ENCODE assay signal across 13 cellular contexts in the genomic region with DNA sequence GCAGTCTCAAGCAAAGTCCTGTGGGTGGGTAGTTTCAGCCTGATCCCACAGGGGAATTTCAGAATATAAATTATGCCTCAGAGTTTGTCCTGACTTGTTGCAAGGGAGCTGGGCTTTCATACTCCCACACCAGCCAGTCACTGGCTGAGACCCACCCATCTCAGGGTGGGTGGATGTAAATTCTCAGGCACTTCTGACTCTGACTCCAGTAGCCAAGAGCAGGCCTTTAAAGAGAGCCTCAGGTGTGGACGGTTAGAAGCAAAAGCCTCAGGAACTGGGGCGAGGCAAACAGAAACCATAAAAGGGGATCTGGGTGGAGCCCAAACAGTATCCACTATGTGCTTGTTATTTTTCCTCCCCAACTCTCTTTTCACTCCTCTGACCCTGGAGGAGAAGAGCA. TPM values are rescaled to one million over a fixed set of nuclear protein-coding genes. Genes with fewer than 3 reads are reported as not detected.
DNase-seq lines count a peak whose midpoint lies in the region; ATAC-seq and TF ChIP-seq lines count a peak whose summit lies in the region.
"Had no signal": no experiment of that assay in that cellular context is flagged by ENCODE, and none has a peak within 500 bp of the region (broad histone marks: within the 10 kb centered on the region; RNA-seq: fewer than 3 reads in every experiment).

No MANE protein-coding gene starts in this region.

- CTCF ChIA-PET in activated CD8-positive, alpha-beta memory T cell treated with anti-CD3 and anti-CD28 coated beads, Interleukin-2, amount 10 ng/mL, durations not matched to agents 7 days and 5 days (lab: Charles Lee), result interaction anchor here (1.0 to 1.3 kb wide), 3 partner anchors 28 to 126 kb away, joined by 3 to 4 read pairs (median 3); a partner anchor contains a TSS
- CTCF ChIA-PET in naive thymus-derived CD4-positive, alpha-beta T cell (lab: Charles Lee), result no interaction called here

- no peak for ATAC-seq in activated CD8-positive, alpha-beta memory T cell treated with anti-CD3 and anti-CD28 coated beads, Interleukin-2, amount 10 ng/mL, durations not matched to agents 7 days and 5 days
- ATAC-seq in GM21576 (IDR thresholded peaks at IDR 0.05; ENCODE audit: unreplicated experiment) (peak; percentile 69), HG03442 (IDR thresholded peaks at IDR 0.05; ENCODE audit: unreplicated experiment) (peak; percentile 94)
- peak; percentile 27 for ATAC-seq in naive thymus-derived CD4-positive, alpha-beta T cell

- H3K4me3 ChIP-seq in naive thymus-derived CD4-positive, alpha-beta T cell (ENCODE audit: low read length), result no peak overlapping the region
- no peak overlapping the region for H3K4me3 ChIP-seq in left ventricle myocardium inferior
- H3K4me3 ChIP-seq: dorsolateral prefrontal cortex, hepatocyte had no signal

- H3K27ac ChIP-seq in naive thymus-derived CD4-positive, alpha-beta T cell (ENCODE audit: low read depth, low read length), result no peak overlapping the region
- no peak overlapping the region for H3K27ac ChIP-seq in left ventricle myocardium inferior (replicated peaks)
- H3K27ac ChIP-seq: dorsolateral prefrontal cortex, hepatocyte had no signal

- DNase-seq in activated CD8-positive, alpha-beta memory T cell treated with anti-CD3 and anti-CD28 coated beads, Interleukin-2, amount 10 ng/mL, durations not matched to agents 7 days and 5 days, result no peak
- DNase-seq in activated CD8-positive, alpha-beta memory T cell treated with anti-CD3 and anti-CD28 coated beads for 24 hours, result no peak
- DNase-seq in naive thymus-derived CD4-positive, alpha-beta T cell, result no peak
- no peak for DNase-seq in KG1 (lab: John Stamatoyannopoulos, UW)
- no peak for DNase-seq in H4 (ENCODE audit: low spot score)
- DNase-seq in left ventricle myocardium inferior, result no peak
- DNase-seq: activated CD8-positive, alpha-beta memory T cell treated with anti-CD3 and anti-CD28 coated beads, Interleukin-2, amount 50 U/mL, for 4 hours; dorsolateral prefrontal cortex; NCI-H1417 treated with DMSO at 0.1 percent for 48 hours had no signal

- H3K27ac Mint-ChIP-seq in activated CD8-positive, alpha-beta memory T cell treated with anti-CD3 and anti-CD28 coated beads, Interleukin-2, amount 10 ng/mL, durations not matched to agents 7 days and 5 days, result peak overlapping the region; percentile 21
- no peak overlapping the region for H3K27ac Mint-ChIP-seq in naive thymus-derived CD4-positive, alpha-beta T cell

- intact Hi-C loops in naive thymus-derived CD4-positive, alpha-beta T cell (cut with micrococcal nuclease), result no loop called here
- intact Hi-C loops in left ventricle myocardium inferior (cut with micrococcal nuclease), result no loop called here

- H3K4me1 Mint-ChIP-seq in activated CD8-positive, alpha-beta memory T cell treated with anti-CD3 and anti-CD28 coated beads, Interleukin-2, amount 10 ng/mL, durations not matched to agents 7 days and 5 days, result peaks cover 11% of the 10 kb centered on the region
- peaks cover 0 to 16% (median 9%) of the 10 kb centered on the region in 7 donors for H3K4me1 Mint-ChIP-seq in naive thymus-derived CD4-positive, alpha-beta T cell

- TF ChIP-seq CTCF in left ventricle myocardium inferior (IDR thresholded peaks at IDR 0.05; ENCODE audit: borderline replicate concordance), result no peak

- peaks cover 13% of the 10 kb centered on the region for H3K36me3 Mint-ChIP-seq in activated CD8-positive, alpha-beta memory T cell treated with anti-CD3 and anti-CD28 coated beads, Interleukin-2, amount 10 ng/mL, durations not matched to agents 7 days and 5 days
- H3K36me3 Mint-ChIP-seq in naive thymus-derived CD4-positive, alpha-beta T cell, result peaks cover 9 to 43% (median 38%) of the 10 kb centered on the region in 5 donors

- H3K4me3 Mint-ChIP-seq in activated CD8-positive, alpha-beta memory T cell treated with anti-CD3 and anti-CD28 coated beads, Interleukin-2, amount 10 ng/mL, durations not matched to agents 7 days and 5 days, result no peak overlapping the region
- H3K4me3 Mint-ChIP-seq in naive thymus-derived CD4-positive, alpha-beta T cell, result peak overlapping the region in 1 of 10 donors; percentile 20
- H3K4me3 Mint-ChIP-seq: neural crest cell had no signal

- H3K4me1 ChIP-seq in naive thymus-derived CD4-positive, alpha-beta T cell (ENCODE audit: control insufficient read depth in 2 of 2, insufficient read depth in 2 of 2, low read length in 2 of 2), result no peaks in the 10 kb centered on the region
- H3K4me1 ChIP-seq in left ventricle myocardium inferior, result peaks cover 3% of the 10 kb centered on the region

- H3K27me3 ChIP-seq in naive thymus-derived CD4-positive, alpha-beta T cell (ENCODE audit: control insufficient read depth in 2 of 2, insufficient read depth in 2 of 2, low read length in 2 of 2), result no peaks in the 10 kb centered on the region
- no peaks in the 10 kb centered on the region for H3K27me3 ChIP-seq in left ventricle myocardium inferior (ENCODE audit: low read depth)
- H3K27me3 ChIP-seq: dorsolateral prefrontal cortex, hepatocyte had no signal

- no peaks in the 10 kb centered on the region for H3K9me3 ChIP-seq in naive thymus-derived CD4-positive, alpha-beta T cell (ENCODE audit: control insufficient read depth in 2 of 3, low read length in 3 of 3)
- no peaks in the 10 kb centered on the region for H3K9me3 ChIP-seq in left ventricle myocardium inferior (replicated peaks)

- no peaks in the 10 kb centered on the region for H3K36me3 ChIP-seq in naive thymus-derived CD4-positive, alpha-beta T cell (ENCODE audit: control insufficient read depth in 2 of 3, insufficient read depth in 3 of 3, low read length in 3 of 3)
- H3K36me3 ChIP-seq in left ventricle myocardium inferior, result no peaks in the 10 kb centered on the region

- H3K27me3 Mint-ChIP-seq in activated CD8-positive, alpha-beta memory T cell treated with anti-CD3 and anti-CD28 coated beads, Interleukin-2, amount 10 ng/mL, durations not matched to agents 7 days and 5 days, result no peaks in the 10 kb centered on the region
- H3K27me3 Mint-ChIP-seq in naive thymus-derived CD4-positive, alpha-beta T cell, result no peaks in the 10 kb centered on the region

- peaks cover 11% of the 10 kb centered on the region for H3K9me3 Mint-ChIP-seq in activated CD8-positive, alpha-beta memory T cell treated with anti-CD3 and anti-CD28 coated beads, Interleukin-2, amount 10 ng/mL, durations not matched to agents 7 days and 5 days (ENCODE audit: low read depth)
- peaks cover 2 to 20% (median 11%) of the 10 kb centered on the region in 11 donors for H3K9me3 Mint-ChIP-seq in naive thymus-derived CD4-positive, alpha-beta T cell

- POLR2A ChIA-PET in naive thymus-derived CD4-positive, alpha-beta T cell (lab: Charles Lee), result interaction anchor here (0.5 kb wide), 1 partner anchor 119 kb away, joined by 3 read pairs; no protein-coding TSS in a partner anchor

RNA-seq across cellular contexts. Expression of a gene that starts 28.6 kb away (rescaled TPM):
- total RNA-seq in activated CD8-positive, alpha-beta memory T cell treated with anti-CD3 and anti-CD28 coated beads, Interleukin-2, amount 10 ng/mL, durations not matched to agents 7 days and 5 days, result 10 to 100 TPM; 31.2 to 50.4 TPM
- total RNA-seq in naive thymus-derived CD4-positive, alpha-beta T cell, result 10 to 100 TPM; 29.1 to 40.7 (median 33.6) TPM
- 10 to 100 TPM; 15.0 to 21.5 TPM for polyA plus RNA-seq in naive thymus-derived CD4-positive, alpha-beta T cell
- 56.3 and 56.5 TPM in 2 replicates for total RNA-seq in H4 (2014; rRNA removed; shearing (Covaris generic))
- total RNA-seq in left ventricle myocardium inferior, result 69.0 TPM
